ENCODE assay signal across 10 cellular contexts in genomic region chr19:38143847-38144246, GRCh38.
DNase-seq lines count a peak whose midpoint lies in the region; ATAC-seq and TF ChIP-seq lines count a peak whose summit lies in the region.
"Had no signal": no experiment of that assay in that cellular context is flagged by ENCODE, and none has a peak within 500 bp of the region (broad histone marks: within the 10 kb centered on the region; RNA-seq: fewer than 3 reads in every experiment).

No MANE protein-coding gene starts in this region.

- H2AK5ac ChIP-seq in neuronal stem cell (ENCODE audit: low read depth, low read length) = no peak overlapping the region

- WGBS in neuronal stem cell (ENCODE audit: extremely low coverage in 2 of 2, insufficient read length in 2 of 2, insufficient replicate concordance in 1 of 2), 2 donors = no CpG with 5 or more reads among the region's 5 CpGs

- H3K18ac ChIP-seq in neuronal stem cell (ENCODE audit: low read length) = no peak overlapping the region

- H3K9me3 ChIP-seq in neuronal stem cell (replicated peaks in 1 of 2; ENCODE audit: control insufficient read depth in 2 of 2, insufficient read depth in 1 of 2, low read depth in 1 of 2, low read length in 2 of 2) = peaks cover 0 to 2% of the 10 kb centered on the region in 2 donors
- H3K9me3 ChIP-seq: right atrium auricular region had no signal

- no peak overlapping the region for H3K4me3 ChIP-seq in GM06990 (replicated peaks; ENCODE audit: low read depth, low read length)
- H3K4me3 ChIP-seq in astrocyte of the spinal cord (ENCODE audit: low read depth, low read length) = no peak overlapping the region
- H3K4me3 ChIP-seq in neuronal stem cell (ENCODE audit: low read length in 2 of 2) = no peak overlapping the region
- H3K4me3 ChIP-seq: right atrium auricular region had no signal

- H2BK15ac ChIP-seq in neuronal stem cell (ENCODE audit: low read length) = no peak overlapping the region

- H3K14ac ChIP-seq in neuronal stem cell (ENCODE audit: low read length) = no peak overlapping the region

- no peak overlapping the region for H2AFZ ChIP-seq in neuronal stem cell (ENCODE audit: low read length)

- H2BK120ac ChIP-seq in neuronal stem cell (ENCODE audit: low read depth, low read length) = no peak overlapping the region

- H3K79me1 ChIP-seq in neuronal stem cell (ENCODE audit: low read depth, low read length) = no peaks in the 10 kb centered on the region

- no peak overlapping the region for H3K9ac ChIP-seq in neuronal stem cell (ENCODE audit: low read depth, low read length, poor library complexity)

- peak overlapping the region; percentile 60 for H2BK12ac ChIP-seq in neuronal stem cell (ENCODE audit: low read length)

- H3K4ac ChIP-seq in neuronal stem cell (ENCODE audit: low read length) = no peak overlapping the region

- no peak for ATAC-seq in GM21723 (IDR thresholded peaks at IDR 0.05; ENCODE audit: unreplicated experiment)
- ATAC-seq in GM18868 (IDR thresholded peaks at IDR 0.05; ENCODE audit: unreplicated experiment) = no peak

- no peaks in the 10 kb centered on the region for H3K27me3 ChIP-seq in GM06990 (replicated peaks; ENCODE audit: control insufficient read depth, insufficient read depth, low read length)
- H3K27me3 ChIP-seq in neuronal stem cell (ENCODE audit: control insufficient read depth in 3 of 3, insufficient read depth in 3 of 3, low read depth in 1 of 3, low read length in 3 of 3) = no peaks in the 10 kb centered on the region
- H3K27me3 ChIP-seq: right atrium auricular region had no signal

- peaks cover 0 to 3% of the 10 kb centered on the region in 2 donors for H3K4me1 ChIP-seq in neuronal stem cell (ENCODE audit: control insufficient read depth in 2 of 2, insufficient read depth in 1 of 2, low read depth in 1 of 2, low read length in 2 of 2)
- H3K4me1 ChIP-seq: right atrium auricular region had no signal

- in situ Hi-C loops in KBM-7 (cut with MboI; ENCODE audit: low pct_unique_long_range_greater_than_20kb, low sequenced_read_pairs) = no loop called here
- in situ Hi-C loops in astrocyte of the spinal cord (cut with HindIII; ENCODE audit: low sequenced_read_pairs) = loop anchor here (25.0 kb wide), 1 partner anchor 118 kb away; the partner anchor contains the start of genes PPP1R14A and SPINT2

- no peak overlapping the region for H3K27ac ChIP-seq in neuronal stem cell (replicated peaks; ENCODE audit: low read length)
- H3K27ac ChIP-seq: right atrium auricular region had no signal

- no peak overlapping the region for H2BK5ac ChIP-seq in neuronal stem cell (ENCODE audit: low read length)

- DNase-seq in GM06990 (ENCODE audit: extremely low read depth, insufficient read length) (no peak), KBM-7 (peak; percentile 14), astrocyte of the spinal cord (ENCODE audit: low read depth, low spot score) (no peak), neuronal stem cell (ENCODE audit: low spot score) (no peak), SHP77 (lab: John Stamatoyannopoulos, UW) (no peak)
- DNase-seq: cortex of kidney, NCI-H2081 had no signal

- H3K36me3 ChIP-seq in GM06990 (ENCODE audit: control insufficient read depth, insufficient read depth, low read length) (peaks cover 19% of the 10 kb centered on the region), neuronal stem cell (replicated peaks in 1 of 2; ENCODE audit: control insufficient read depth in 2 of 2, insufficient read depth in 2 of 2, low read length in 2 of 2) (peaks cover 10 to 58% of the 10 kb centered on the region in 2 donors)
- H3K36me3 ChIP-seq: right atrium auricular region had no signal

- H3K23ac ChIP-seq in neuronal stem cell (ENCODE audit: low read depth, low read length, poor library complexity) = peak overlapping the region; percentile 75

- H3K4me2 ChIP-seq in neuronal stem cell (ENCODE audit: insufficient read depth, low read length, poor library complexity, severe bottlenecking) = no peak overlapping the region

- TF ChIP-seq CTCF in GM06990 (IDR thresholded peaks at IDR 0.05; ENCODE audit: insufficient read depth, low read length, poor library complexity, severe bottlenecking) = peak; percentile 27
- TF ChIP-seq CTCF in astrocyte of the spinal cord (IDR thresholded peaks at IDR 0.05; ENCODE audit: low read depth, low read length) = peak; percentile 22

- no peak overlapping the region for H4K91ac ChIP-seq in neuronal stem cell (ENCODE audit: low read depth, low read length, poor library complexity)

- H4K8ac ChIP-seq in neuronal stem cell (ENCODE audit: low read depth, low read length) = no peak overlapping the region
